9 cellular contexts compared by ENCODE assay signal in genomic region chr5:149445739-149446369, GRCh38.
DNase-seq lines count a peak whose midpoint lies in the region; ATAC-seq and TF ChIP-seq lines count a peak whose summit lies in the region.
"Had no signal": no experiment of that assay in that cellular context is flagged by ENCODE, and none has a peak within 500 bp of the region (broad histone marks: within the 10 kb centered on the region; RNA-seq: fewer than 3 reads in every experiment).

No MANE protein-coding gene starts in this region.

- DNase-seq in GM04504 (ENCODE audit: low read depth) = peak; percentile 100
- DNase-seq in SW480 (ENCODE audit: low spot score) = peak; percentile 94
- DNase-seq in glomerular visceral epithelial cell (ENCODE audit: extremely low spot score) = peak; percentile 97
- DNase-seq in gastrocnemius medialis = no peak
- no peak for DNase-seq in stimulated activated naive B cell treated with anti-CD40 and anti-IgM and Interleukin-4, amounts not matched to agents 10 μg/mL and 1 μg/mL and 100 μg/mL, for 72 hours
- no peak for DNase-seq in mesenteric fat pad (ENCODE audit: low spot score)

- ATAC-seq in gastrocnemius medialis = peak in 1 of 2 donors; percentile 9
- ATAC-seq in stimulated activated naive B cell treated with anti-CD40 and anti-IgM and Interleukin-4, amounts not matched to agents 10 μg/mL and 1 μg/mL and 100 μg/mL, for 72 hours (replicated peaks) = no peak
- no peak for ATAC-seq in HG03159 (IDR thresholded peaks at IDR 0.05; ENCODE audit: unreplicated experiment)
- ATAC-seq in GM21717 (IDR thresholded peaks at IDR 0.05; ENCODE audit: unreplicated experiment) = no peak

- H3K9me3 Mint-ChIP-seq in stimulated activated naive B cell treated with anti-CD40 and anti-IgM and Interleukin-4, amounts not matched to agents 10 μg/mL and 1 μg/mL and 100 μg/mL, for 72 hours = peaks cover 0 to 2% of the 10 kb centered on the region in 2 donors
- H3K9me3 Mint-ChIP-seq: central memory CD8-positive, alpha-beta T cell had no signal

- no peak for TF ChIP-seq POLR2A in gastrocnemius medialis (IDR thresholded peaks at IDR 0.05)

- intact Hi-C loops in gastrocnemius medialis (cut with DNase I; ENCODE audit: low total_unique reads) = no loop called here

- in situ Hi-C loops in gastrocnemius medialis (cut with MboI; ENCODE audit: low sequenced_read_pairs in 4 of 4) = no loop called here

- H3K4me1 ChIP-seq in gastrocnemius medialis = peaks cover 19 to 42% of the 10 kb centered on the region in 2 donors

- H3K4me3 Mint-ChIP-seq in stimulated activated naive B cell treated with anti-CD40 and anti-IgM and Interleukin-4, amounts not matched to agents 10 μg/mL and 1 μg/mL and 100 μg/mL, for 72 hours = no peak overlapping the region
- H3K4me3 Mint-ChIP-seq: central memory CD8-positive, alpha-beta T cell had no signal

- no peak overlapping the region for H3K27ac Mint-ChIP-seq in stimulated activated naive B cell treated with anti-CD40 and anti-IgM and Interleukin-4, amounts not matched to agents 10 μg/mL and 1 μg/mL and 100 μg/mL, for 72 hours

- no peaks in the 10 kb centered on the region for H3K9me3 ChIP-seq in gastrocnemius medialis

- TF ChIP-seq CTCF in gastrocnemius medialis (IDR thresholded peaks at IDR 0.05 in 4 of 5, conservative IDR thresholded peaks at IDR 0.05 in 1 of 5) = no peak

- no peaks in the 10 kb centered on the region for H3K36me3 Mint-ChIP-seq in stimulated activated naive B cell treated with anti-CD40 and anti-IgM and Interleukin-4, amounts not matched to agents 10 μg/mL and 1 μg/mL and 100 μg/mL, for 72 hours

- no peak overlapping the region for H3K4me3 ChIP-seq in gastrocnemius medialis

- peak overlapping the region; percentile 0 to 98 (median 48) for H3K27ac ChIP-seq in gastrocnemius medialis

- no peaks in the 10 kb centered on the region for H3K27me3 ChIP-seq in gastrocnemius medialis

- no peaks in the 10 kb centered on the region for H3K36me3 ChIP-seq in gastrocnemius medialis

- H3K4me1 Mint-ChIP-seq in stimulated activated naive B cell treated with anti-CD40 and anti-IgM and Interleukin-4, amounts not matched to agents 10 μg/mL and 1 μg/mL and 100 μg/mL, for 72 hours = peaks cover 4 to 5% of the 10 kb centered on the region in 2 donors
- H3K4me1 Mint-ChIP-seq: central memory CD8-positive, alpha-beta T cell had no signal

- peaks cover 11 to 19% of the 10 kb centered on the region in 2 donors for H3K27me3 Mint-ChIP-seq in stimulated activated naive B cell treated with anti-CD40 and anti-IgM and Interleukin-4, amounts not matched to agents 10 μg/mL and 1 μg/mL and 100 μg/mL, for 72 hours

Comparison
In these comparisons a context has a peak if more than half of its experiments do, and no peak if none do; other contexts are left out.
1. DNase-seq: peak in GM04504 (single experiment), SW480 (single experiment) and glomerular visceral epithelial cell (single experiment); none in gastrocnemius medialis (0 of 2), stimulated activated naive B cell treated with anti-CD40 and anti-IgM and Interleukin-4, amounts not matched to agents 10 μg/mL and 1 μg/mL and 100 μg/mL, for 72 hours (single experiment) and mesenteric fat pad (single experiment).